2 cellular contexts compared by ENCODE assay signal in the genomic region with DNA sequence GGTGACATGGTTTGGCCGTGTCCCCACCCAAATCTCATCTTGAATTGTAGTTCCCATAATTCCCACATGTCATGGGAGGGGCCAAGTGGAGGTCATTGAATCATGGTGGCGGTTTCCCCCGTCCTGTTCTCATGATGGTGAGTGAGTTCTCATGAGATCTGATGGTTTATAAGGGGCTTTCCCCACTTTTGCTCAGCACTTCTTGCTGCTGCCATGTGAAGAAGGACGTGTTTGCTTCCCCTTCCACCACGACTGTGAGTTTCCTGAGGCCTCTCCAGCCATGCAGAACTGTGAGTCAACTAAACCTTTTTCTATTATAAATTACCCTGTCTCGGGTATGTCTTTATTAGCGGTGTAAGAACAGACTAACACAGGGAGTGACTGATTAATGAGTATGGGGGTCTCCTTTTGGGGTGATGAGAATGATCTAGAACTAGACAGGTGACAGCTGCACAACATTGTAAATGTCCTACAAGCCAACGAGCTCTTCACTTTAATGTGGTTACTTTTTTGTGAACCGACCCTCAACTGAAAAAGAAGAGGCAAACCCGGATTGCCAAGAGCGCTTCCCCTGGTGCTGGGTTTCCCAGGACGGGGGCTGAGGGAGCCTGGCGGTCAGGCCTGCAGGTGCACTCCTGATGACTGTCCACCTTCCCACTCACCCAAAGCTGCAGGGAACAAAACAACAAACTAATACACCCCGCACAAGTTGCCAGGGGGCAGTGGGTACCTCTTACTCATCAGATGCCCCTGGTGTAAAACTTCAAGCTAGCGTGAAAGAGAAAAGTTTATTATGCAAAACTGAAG.
TF ChIP-seq lines count a peak whose summit lies in the region.

No MANE protein-coding gene starts in this region.

TF ChIP-seq in GM12878, 131 proteins besides CTCF, POLR2A, EP300 and RAD21 (continues in another document):
- TF ChIP-seq PAX5 (IDR thresholded peaks at IDR 0.05; ENCODE audit: borderline replicate concordance, low read depth, low read length) = peak; percentile 76
- 0 out of 2 replicates have a peak, but pooled peaks have one; percentile 43 for TF ChIP-seq EED (IDR thresholded peaks at IDR 0.05; ENCODE audit: low read depth)
- 0 out of 2 replicates have a peak, but pooled peaks have one; percentile 41 for TF ChIP-seq MEF2A (IDR thresholded peaks at IDR 0.05; ENCODE audit: insufficient read depth, low read depth, low read length)
- TF ChIP-seq KLF5 (IDR thresholded peaks at IDR 0.05; ENCODE audit: partially characterized antibody) = peak; percentile 67
- no peak for TF ChIP-seq SPI1 (IDR thresholded peaks at IDR 0.05; ENCODE audit: borderline replicate concordance, insufficient read depth, low read depth, low read length)
- TF ChIP-seq RB1 (IDR thresholded peaks at IDR 0.05; ENCODE audit: borderline replicate concordance) = no peak
- TF ChIP-seq, protein P1, sequence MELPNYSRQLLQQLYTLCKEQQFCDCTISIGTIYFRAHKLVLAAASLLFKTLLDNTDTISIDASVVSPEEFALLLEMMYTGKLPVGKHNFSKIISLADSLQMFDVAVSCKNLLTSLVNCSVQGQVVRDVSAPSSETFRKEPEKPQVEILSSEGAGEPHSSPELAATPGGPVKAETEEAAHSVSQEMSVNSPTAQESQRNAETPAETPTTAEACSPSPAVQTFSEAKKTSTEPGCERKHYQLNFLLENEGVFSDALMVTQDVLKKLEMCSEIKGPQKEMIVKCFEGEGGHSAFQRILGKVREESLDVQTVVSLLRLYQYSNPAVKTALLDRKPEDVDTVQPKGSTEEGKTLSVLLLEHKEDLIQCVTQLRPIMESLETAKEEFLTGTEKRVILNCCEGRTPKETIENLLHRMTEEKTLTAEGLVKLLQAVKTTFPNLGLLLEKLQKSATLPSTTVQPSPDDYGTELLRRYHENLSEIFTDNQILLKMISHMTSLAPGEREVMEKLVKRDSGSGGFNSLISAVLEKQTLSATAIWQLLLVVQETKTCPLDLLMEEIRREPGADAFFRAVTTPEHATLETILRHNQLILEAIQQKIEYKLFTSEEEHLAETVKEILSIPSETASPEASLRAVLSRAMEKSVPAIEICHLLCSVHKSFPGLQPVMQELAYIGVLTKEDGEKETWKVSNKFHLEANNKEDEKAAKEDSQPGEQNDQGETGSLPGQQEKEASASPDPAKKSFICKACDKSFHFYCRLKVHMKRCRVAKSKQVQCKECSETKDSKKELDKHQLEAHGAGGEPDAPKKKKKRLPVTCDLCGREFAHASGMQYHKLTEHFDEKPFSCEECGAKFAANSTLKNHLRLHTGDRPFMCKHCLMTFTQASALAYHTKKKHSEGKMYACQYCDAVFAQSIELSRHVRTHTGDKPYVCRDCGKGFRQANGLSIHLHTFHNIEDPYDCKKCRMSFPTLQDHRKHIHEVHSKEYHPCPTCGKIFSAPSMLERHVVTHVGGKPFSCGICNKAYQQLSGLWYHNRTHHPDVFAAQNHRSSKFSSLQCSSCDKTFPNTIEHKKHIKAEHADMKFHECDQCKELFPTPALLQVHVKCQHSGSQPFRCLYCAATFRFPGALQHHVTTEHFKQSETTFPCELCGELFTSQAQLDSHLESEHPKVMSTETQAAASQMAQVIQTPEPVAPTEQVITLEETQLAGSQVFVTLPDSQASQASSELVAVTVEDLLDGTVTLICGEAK (IDR thresholded peaks at IDR 0.05; ENCODE audit: borderline replicate concordance) = no peak
- peak; percentile 53 for TF ChIP-seq RUNX3 (IDR thresholded peaks at IDR 0.05; ENCODE audit: low read length)
- TF ChIP-seq NFIC (IDR thresholded peaks at IDR 0.05; ENCODE audit: low read depth, low read length) = peak; percentile 44; the same call in 1 of the 2 replicates
- TF ChIP-seq POU2F2 (IDR thresholded peaks at IDR 0.05; ENCODE audit: borderline replicate concordance, low read depth, low read length) = 0 out of 3 replicates have a peak, but pooled peaks have one; percentile 21
- TF ChIP-seq, protein P2, sequence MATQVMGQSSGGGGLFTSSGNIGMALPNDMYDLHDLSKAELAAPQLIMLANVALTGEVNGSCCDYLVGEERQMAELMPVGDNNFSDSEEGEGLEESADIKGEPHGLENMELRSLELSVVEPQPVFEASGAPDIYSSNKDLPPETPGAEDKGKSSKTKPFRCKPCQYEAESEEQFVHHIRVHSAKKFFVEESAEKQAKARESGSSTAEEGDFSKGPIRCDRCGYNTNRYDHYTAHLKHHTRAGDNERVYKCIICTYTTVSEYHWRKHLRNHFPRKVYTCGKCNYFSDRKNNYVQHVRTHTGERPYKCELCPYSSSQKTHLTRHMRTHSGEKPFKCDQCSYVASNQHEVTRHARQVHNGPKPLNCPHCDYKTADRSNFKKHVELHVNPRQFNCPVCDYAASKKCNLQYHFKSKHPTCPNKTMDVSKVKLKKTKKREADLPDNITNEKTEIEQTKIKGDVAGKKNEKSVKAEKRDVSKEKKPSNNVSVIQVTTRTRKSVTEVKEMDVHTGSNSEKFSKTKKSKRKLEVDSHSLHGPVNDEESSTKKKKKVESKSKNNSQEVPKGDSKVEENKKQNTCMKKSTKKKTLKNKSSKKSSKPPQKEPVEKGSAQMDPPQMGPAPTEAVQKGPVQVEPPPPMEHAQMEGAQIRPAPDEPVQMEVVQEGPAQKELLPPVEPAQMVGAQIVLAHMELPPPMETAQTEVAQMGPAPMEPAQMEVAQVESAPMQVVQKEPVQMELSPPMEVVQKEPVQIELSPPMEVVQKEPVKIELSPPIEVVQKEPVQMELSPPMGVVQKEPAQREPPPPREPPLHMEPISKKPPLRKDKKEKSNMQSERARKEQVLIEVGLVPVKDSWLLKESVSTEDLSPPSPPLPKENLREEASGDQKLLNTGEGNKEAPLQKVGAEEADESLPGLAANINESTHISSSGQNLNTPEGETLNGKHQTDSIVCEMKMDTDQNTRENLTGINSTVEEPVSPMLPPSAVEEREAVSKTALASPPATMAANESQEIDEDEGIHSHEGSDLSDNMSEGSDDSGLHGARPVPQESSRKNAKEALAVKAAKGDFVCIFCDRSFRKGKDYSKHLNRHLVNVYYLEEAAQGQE (IDR thresholded peaks at IDR 0.05; ENCODE audit: low read depth, low read length) = no peak
- TF ChIP-seq, protein P3, sequence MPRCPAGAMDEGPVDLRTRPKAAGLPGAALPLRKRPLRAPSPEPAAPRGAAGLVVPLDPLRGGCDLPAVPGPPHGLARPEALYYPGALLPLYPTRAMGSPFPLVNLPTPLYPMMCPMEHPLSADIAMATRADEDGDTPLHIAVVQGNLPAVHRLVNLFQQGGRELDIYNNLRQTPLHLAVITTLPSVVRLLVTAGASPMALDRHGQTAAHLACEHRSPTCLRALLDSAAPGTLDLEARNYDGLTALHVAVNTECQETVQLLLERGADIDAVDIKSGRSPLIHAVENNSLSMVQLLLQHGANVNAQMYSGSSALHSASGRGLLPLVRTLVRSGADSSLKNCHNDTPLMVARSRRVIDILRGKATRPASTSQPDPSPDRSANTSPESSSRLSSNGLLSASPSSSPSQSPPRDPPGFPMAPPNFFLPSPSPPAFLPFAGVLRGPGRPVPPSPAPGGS (IDR thresholded peaks at IDR 0.05; ENCODE audit: borderline replicate concordance, insufficient read depth, low read depth, low read length, poor library complexity, severe bottlenecking) = peak; percentile 77

TF ChIP-seq in HepG2, 621 proteins besides CTCF, POLR2A, EP300 and RAD21:
- no peak for TF ChIP-seq ZNF552 (CRISPR knock-in tag; IDR thresholded peaks at IDR 0.05; ENCODE audit: borderline replicate concordance)
- TF ChIP-seq, protein P4, sequence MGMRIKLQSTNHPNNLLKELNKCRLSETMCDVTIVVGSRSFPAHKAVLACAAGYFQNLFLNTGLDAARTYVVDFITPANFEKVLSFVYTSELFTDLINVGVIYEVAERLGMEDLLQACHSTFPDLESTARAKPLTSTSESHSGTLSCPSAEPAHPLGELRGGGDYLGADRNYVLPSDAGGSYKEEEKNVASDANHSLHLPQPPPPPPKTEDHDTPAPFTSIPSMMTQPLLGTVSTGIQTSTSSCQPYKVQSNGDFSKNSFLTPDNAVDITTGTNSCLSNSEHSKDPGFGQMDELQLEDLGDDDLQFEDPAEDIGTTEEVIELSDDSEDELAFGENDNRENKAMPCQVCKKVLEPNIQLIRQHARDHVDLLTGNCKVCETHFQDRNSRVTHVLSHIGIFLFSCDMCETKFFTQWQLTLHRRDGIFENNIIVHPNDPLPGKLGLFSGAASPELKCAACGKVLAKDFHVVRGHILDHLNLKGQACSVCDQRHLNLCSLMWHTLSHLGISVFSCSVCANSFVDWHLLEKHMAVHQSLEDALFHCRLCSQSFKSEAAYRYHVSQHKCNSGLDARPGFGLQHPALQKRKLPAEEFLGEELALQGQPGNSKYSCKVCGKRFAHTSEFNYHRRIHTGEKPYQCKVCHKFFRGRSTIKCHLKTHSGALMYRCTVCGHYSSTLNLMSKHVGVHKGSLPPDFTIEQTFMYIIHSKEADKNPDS (CRISPR knock-in tag; IDR thresholded peaks at IDR 0.05) = no peak
